ENCODE assay signal across 12 cellular contexts in genomic region chr2:28134262-28134812, GRCh38.
DNase-seq lines count a peak whose midpoint lies in the region; ATAC-seq, FAIRE-seq and TF ChIP-seq lines count a peak whose summit lies in the region.
"Had no signal": no experiment of that assay in that cellular context is flagged by ENCODE, and none has a peak within 500 bp of the region (broad histone marks: within the 10 kb centered on the region; RNA-seq: fewer than 3 reads in every experiment).

No MANE protein-coding gene starts in this region.

- H3K27me3 Mint-ChIP-seq in activated T-helper 1 cell treated with anti-CD3 and anti-CD28 coated beads, Interleukin-12 subunit alpha, Interleukin-12 subunit beta, Interleukin-2, Interleukin-4 antibody, amounts not matched to agents 30 ng/mL and 10 ng/mL and 1 ng/mL, durations not matched to agents 14 hours and 24 hours and 36 hours (ENCODE audit: insufficient read depth) = no peaks in the 10 kb centered on the region

- H3K9me3 ChIP-seq in liver (ENCODE audit: control insufficient read depth in 4 of 4, low read length in 3 of 4) (no peaks in the 10 kb centered on the region), HepG2 (ENCODE audit: low read length) (no peaks in the 10 kb centered on the region)

- peaks cover 1 to 13% (median 8%) of the 10 kb centered on the region in 4 donors for H3K4me1 ChIP-seq in liver (ENCODE audit: control insufficient read depth in 4 of 4, insufficient read depth in 4 of 4, low read length in 3 of 4)
- H3K4me1 ChIP-seq in HepG2 (ENCODE audit: insufficient read depth, low read length) = 0 out of 2 replicates have a peak, but pooled peaks cover 7% of the 10 kb centered on the region

- TF ChIP-seq CTCF in liver (IDR thresholded peaks at IDR 0.05; ENCODE audit: low read depth, low read length, missing input control) (no peak), HepG2 (CRISPR knock-in tag; IDR thresholded peaks at IDR 0.05) (no peak)

- H3K27me3 ChIP-seq in liver (ENCODE audit: control insufficient read depth in 4 of 4, insufficient read depth in 4 of 4, low read length in 3 of 4) (no peaks in the 10 kb centered on the region), HepG2 (ENCODE audit: control insufficient read depth in 1 of 2, insufficient read depth in 2 of 2, low read length in 2 of 2) (no peaks in the 10 kb centered on the region)
- H3K27me3 ChIP-seq: BLaER1 treated with 17β-estradiol and CSF1 and Interleukin-3, amounts not matched to agents 10 nM and 100 nM had no signal

- ATAC-seq in HepG2 (no peak), left colon (peak; percentile 99), HG02885 (IDR thresholded peaks at IDR 0.05; ENCODE audit: poor library complexity, unreplicated experiment) (no peak)

- no peaks in the 10 kb centered on the region for H3K79me2 ChIP-seq in HepG2 (ENCODE audit: insufficient read depth, low read length)

- TF ChIP-seq EP300 in HepG2 (IDR thresholded peaks at IDR 0.05; ENCODE audit: low read depth in 2 of 2, low read length in 2 of 2) (no peak), HepG2 (CRISPR knock-in tag; IDR thresholded peaks at IDR 0.05; ENCODE audit: borderline replicate concordance) (no peak)

- peaks cover 11% of the 10 kb centered on the region for H3K36me3 Mint-ChIP-seq in activated T-helper 1 cell treated with anti-CD3 and anti-CD28 coated beads, Interleukin-12 subunit alpha, Interleukin-12 subunit beta, Interleukin-2, Interleukin-4 antibody, amounts not matched to agents 30 ng/mL and 10 ng/mL and 1 ng/mL, durations not matched to agents 14 hours and 24 hours and 36 hours (ENCODE audit: low read depth)

- peak overlapping the region in 1 of 2 donors; percentile 10 for H3K9ac ChIP-seq in liver (ENCODE audit: low read depth in 1 of 2, low read length in 2 of 2)
- no peak overlapping the region for H3K9ac ChIP-seq in HepG2 (ENCODE audit: insufficient read depth, low read depth, low read length)
- H3K9ac ChIP-seq: BLaER1 treated with 17β-estradiol and CSF1 and Interleukin-3, amounts not matched to agents 10 nM and 100 nM had no signal

- FAIRE-seq in HepG2 (lab: Jason Lieb, UNC) = no peak
- FAIRE-seq: TTC549 had no signal

- H3K36me3 ChIP-seq in liver (ENCODE audit: control insufficient read depth in 4 of 4, insufficient read depth in 3 of 4, low read depth in 1 of 4, low read length in 3 of 4) (peaks cover 0 to 2% (median 0%) of the 10 kb centered on the region in 4 donors), HepG2 (replicated peaks in 1 of 2; ENCODE audit: control insufficient read depth in 1 of 2, insufficient read depth in 2 of 2, low read length in 2 of 2) (no peaks in the 10 kb centered on the region)

- no TSS peak for BruUV-seq in HepG2 (replicated peaks; lab: Mats Ljungman, UMichigan)

- DNase-seq in HepG2 (ENCODE audit: low spot score) (no peak), left colon (peak; percentile 65 to 89), SK-N-DZ (ENCODE audit: low spot score) (no peak)
- DNase-seq in activated T-helper 1 cell treated with anti-CD3 and anti-CD28 coated beads, Interleukin-12 subunit alpha, Interleukin-12 subunit beta, Interleukin-2, Interleukin-4 antibody, amounts not matched to agents 30 ng/mL and 10 ng/mL and 1 ng/mL, durations not matched to agents 14 hours and 24 hours and 36 hours (ENCODE audit: low spot score) = peak; percentile 2
- no peak for DNase-seq in activated CD4-positive, CD25-positive, alpha-beta regulatory T cell (lab: John Stamatoyannopoulos, UW)
- DNase-seq in activated effector memory CD4-positive, alpha-beta T cell treated with anti-CD3 and anti-CD28 coated beads, Interleukin-2, amount 50 U/mL, for 16 hours = no peak
- DNase-seq: NCI-H187 treated with DMSO at 0.1 percent for 48 hours; stimulated activated CD4-positive, alpha-beta T cell treated with anti-CD3 and anti-CD28 coated beads, Interleukin-2, amount 100 ng/mL, for 24 hours had no signal

- POLR2A ChIA-PET in HepG2 (lab: Yijun Ruan, JAX) = interaction anchor here (0.7 kb wide), 1 partner anchor 10 kb away, joined by 4 read pairs; no protein-coding TSS in a partner anchor

- H3K27ac ChIP-seq in liver (ENCODE audit: low read depth in 1 of 2, low read length in 2 of 2) (peak overlapping the region; percentile 68 to 82), HepG2 (ENCODE audit: extremely low read length, insufficient read depth, low read length) (no peak overlapping the region)
- H3K27ac ChIP-seq: BLaER1 treated with 17β-estradiol and CSF1 and Interleukin-3, amounts not matched to agents 10 nM and 100 nM had no signal

- TF ChIP-seq RAD21 in liver (IDR thresholded peaks at IDR 0.05) = peak; percentile 71 to 73
- no peak for TF ChIP-seq RAD21 in HepG2 (CRISPR knock-in tag; IDR thresholded peaks at IDR 0.05)

- peak overlapping the region; percentile 2 for H3K4me3 Mint-ChIP-seq in activated T-helper 1 cell treated with anti-CD3 and anti-CD28 coated beads, Interleukin-12 subunit alpha, Interleukin-12 subunit beta, Interleukin-2, Interleukin-4 antibody, amounts not matched to agents 30 ng/mL and 10 ng/mL and 1 ng/mL, durations not matched to agents 14 hours and 24 hours and 36 hours

- no peak overlapping the region for H3K4me2 ChIP-seq in HepG2 (ENCODE audit: low read depth, low read length)

- H3K27ac Mint-ChIP-seq in activated T-helper 1 cell treated with anti-CD3 and anti-CD28 coated beads, Interleukin-12 subunit alpha, Interleukin-12 subunit beta, Interleukin-2, Interleukin-4 antibody, amounts not matched to agents 30 ng/mL and 10 ng/mL and 1 ng/mL, durations not matched to agents 14 hours and 24 hours and 36 hours = peak overlapping the region; percentile 49

- H3K4me3 ChIP-seq in liver (ENCODE audit: low read depth in 1 of 3, low read length in 3 of 3) (no peak overlapping the region), HepG2 (replicated peaks in 1 of 3; ENCODE audit: insufficient read depth in 1 of 3, low read depth in 2 of 3, low read length in 3 of 3) (no peak overlapping the region)
- H3K4me3 ChIP-seq: BLaER1 treated with 17β-estradiol and CSF1 and Interleukin-3, amounts not matched to agents 10 nM and 100 nM had no signal

- 23% methylated on average over 4 of the region's 4 CpGs for WGBS in liver
- WGBS in HepG2 (ENCODE audit: low lambda C conversion rate) = 90% methylated on average over 4 of the region's 4 CpGs

- no peaks in the 10 kb centered on the region for H4K20me1 ChIP-seq in HepG2 (ENCODE audit: insufficient read depth, low read length)
- H4K20me1 ChIP-seq: BLaER1 treated with 17β-estradiol and CSF1 and Interleukin-3, amounts not matched to agents 10 nM and 100 nM had no signal

- peaks cover 36% of the 10 kb centered on the region for H3K4me1 Mint-ChIP-seq in activated T-helper 1 cell treated with anti-CD3 and anti-CD28 coated beads, Interleukin-12 subunit alpha, Interleukin-12 subunit beta, Interleukin-2, Interleukin-4 antibody, amounts not matched to agents 30 ng/mL and 10 ng/mL and 1 ng/mL, durations not matched to agents 14 hours and 24 hours and 36 hours (ENCODE audit: low read depth)

- intact Hi-C loops in HepG2 (cut with micrococcal nuclease; ENCODE audit: unreplicated experiment) = no loop called here
- intact Hi-C loops in activated T-helper 1 cell treated with anti-CD3 and anti-CD28 coated beads, Interleukin-12 subunit alpha, Interleukin-12 subunit beta, Interleukin-2, Interleukin-4 antibody, amounts not matched to agents 30 ng/mL and 10 ng/mL and 1 ng/mL, durations not matched to agents 14 hours and 24 hours and 36 hours (cut with micrococcal nuclease) = no loop called here
- intact Hi-C loops in left colon (cut with DNase I, micrococcal nuclease) = no loop called here

- H3K9me3 Mint-ChIP-seq in activated T-helper 1 cell treated with anti-CD3 and anti-CD28 coated beads, Interleukin-12 subunit alpha, Interleukin-12 subunit beta, Interleukin-2, Interleukin-4 antibody, amounts not matched to agents 30 ng/mL and 10 ng/mL and 1 ng/mL, durations not matched to agents 14 hours and 24 hours and 36 hours = no peaks in the 10 kb centered on the region

- H2AFZ ChIP-seq in HepG2 (ENCODE audit: low read length) = no peak overlapping the region

- in situ Hi-C loops in HepG2 (cut with HindIII; ENCODE audit: extremely low pct_ligation_motif_present, low pct_unique_long_range_greater_than_20kb) = no loop called here

- CTCF ChIA-PET in HepG2 (lab: Yijun Ruan, JAX; ENCODE audit: low intra/inter-chr PET ratio, low total read pairs) = no interaction called here

- TF ChIP-seq POLR2A in HepG2 (IDR thresholded peaks at IDR 0.05; ENCODE audit: insufficient read depth in 1 of 2, low read depth in 2 of 2, low read length in 2 of 2) = no peak

TF ChIP-seq in liver, 16 proteins besides CTCF, POLR2A, EP300 and RAD21 (continues in another document):
- TF ChIP-seq JUND (IDR thresholded peaks at IDR 0.05) (peak; percentile 81 to 85), FOXA2 (IDR thresholded peaks at IDR 0.05) (no peak), RXRA (IDR thresholded peaks at IDR 0.05) (peak; percentile 96), HNF4G (IDR thresholded peaks at IDR 0.05) (peak; percentile 88), HNF4A (conservative IDR thresholded peaks at IDR 0.05) (peak; percentile 93 to 94), EGR1 (IDR thresholded peaks at IDR 0.05; ENCODE audit: low read depth in 2 of 2) (peak; percentile 21 to 89), GABPA (IDR thresholded peaks at IDR 0.05 in 1 of 2, conservative IDR thresholded peaks at IDR 0.05 in 1 of 2) (peak in 1 of 2 donors; percentile 64), TAF1 (conservative IDR thresholded peaks at IDR 0.05) (no peak), NR2F2 (IDR thresholded peaks at IDR 0.05) (peak; percentile 83)

TF ChIP-seq in HepG2, 621 proteins besides CTCF, POLR2A, EP300 and RAD21 (continues in another document):
- TF ChIP-seq CHCHD3 (CRISPR knock-in tag; IDR thresholded peaks at IDR 0.05) = no peak
- TF ChIP-seq THAP11 (CRISPR knock-in tag; IDR thresholded peaks at IDR 0.05) = no peak
- no peak for TF ChIP-seq NFE2 (CRISPR knock-in tag; IDR thresholded peaks at IDR 0.05)
- TF ChIP-seq CEBPB (IDR thresholded peaks at IDR 0.05; ENCODE audit: borderline replicate concordance, low read depth, low read length) = no peak

Comparison
In these comparisons a context has a peak if more than half of its experiments do, and no peak if none do; other contexts are left out.
1. DNase-seq: peak in activated T-helper 1 cell treated with anti-CD3 and anti-CD28 coated beads, Interleukin-12 subunit alpha, Interleukin-12 subunit beta, Interleukin-2, Interleukin-4 antibody, amounts not matched to agents 30 ng/mL and 10 ng/mL and 1 ng/mL, durations not matched to agents 14 hours and 24 hours and 36 hours (single experiment) and left colon (2 of 2); none in HepG2 (single experiment), activated CD4-positive, CD25-positive, alpha-beta regulatory T cell (0 of 4), SK-N-DZ (single experiment) and activated effector memory CD4-positive, alpha-beta T cell treated with anti-CD3 and anti-CD28 coated beads, Interleukin-2, amount 50 U/mL, for 16 hours (single experiment).